Comparison of ENCODE assay signal across 17 cellular contexts in genomic region chr6:8825726-8826125, GRCh38.
DNase-seq lines count a peak whose midpoint lies in the region; ATAC-seq and TF ChIP-seq lines count a peak whose summit lies in the region.
"Had no signal": no experiment of that assay in that cellular context is flagged by ENCODE, and none has a peak within 500 bp of the region (broad histone marks: within the 10 kb centered on the region; RNA-seq: fewer than 3 reads in every experiment).

No MANE protein-coding gene starts in this region.

- H3K23ac ChIP-seq in mesenchymal stem cell (ENCODE audit: low read length in 2 of 2): no peak overlapping the region

- no peaks in the 10 kb centered on the region for H3K36me3 ChIP-seq in mesenchymal stem cell (ENCODE audit: control insufficient read depth in 1 of 2, insufficient read depth in 2 of 2, low read depth in 1 of 2, low read length in 2 of 2)
- H3K36me3 ChIP-seq: BLaER1 had no signal

- peaks cover 8% of the 10 kb centered on the region for H3K9me3 ChIP-seq in mesenchymal stem cell (ENCODE audit: control insufficient read depth, low read length)
- H3K9me3 ChIP-seq: BLaER1 had no signal

- no peak overlapping the region for H2BK5ac ChIP-seq in mesenchymal stem cell (ENCODE audit: low read depth, low read length, poor library complexity, severe bottlenecking)

- no peak overlapping the region for H2AFZ ChIP-seq in mesenchymal stem cell (ENCODE audit: low read depth, low read length)
- H2AFZ ChIP-seq: GM23338 had no signal

- H4K8ac ChIP-seq in mesenchymal stem cell (ENCODE audit: low read length): no peak overlapping the region

- H2BK15ac ChIP-seq in mesenchymal stem cell (ENCODE audit: low read depth, poor library complexity, severe bottlenecking): no peak overlapping the region

- H3K9ac ChIP-seq in mesenchymal stem cell (ENCODE audit: low read length): no peak overlapping the region
- H3K9ac ChIP-seq: BLaER1 had no signal

- no peak overlapping the region for H3K4me3 ChIP-seq in mesenchymal stem cell (ENCODE audit: insufficient read depth in 1 of 2, low read depth in 1 of 2, low read length in 2 of 2)
- H3K4me3 ChIP-seq: BLaER1, GM23338 had no signal

- no peak overlapping the region for H2BK120ac ChIP-seq in mesenchymal stem cell (ENCODE audit: low read depth, low read length)

- H3K4me2 ChIP-seq in mesenchymal stem cell (ENCODE audit: low read length, poor library complexity, severe bottlenecking): no peak overlapping the region
- H3K4me2 ChIP-seq: BLaER1, GM23338 had no signal

- DNase-seq in Daoy (ENCODE audit: low read depth): peak; percentile 36
- DNase-seq in RPMI7951 (ENCODE audit: low read depth): peak; percentile 2
- peak; percentile 31 to 72 for DNase-seq in foreskin keratinocyte
- DNase-seq in COR-L47 (lab: John Stamatoyannopoulos, UW): no peak
- no peak for DNase-seq in mesenchymal stem cell
- DNase-seq in NCI-H510A (lab: John Stamatoyannopoulos, UW): no peak
- DNase-seq: 8988T; CD4-positive, alpha-beta memory T cell; DMS 273 treated with DMSO at 0.1 percent for 48 hours; DMS53; GF-D8; HFFc6; IMR-90 had no signal

- peak; percentile 35 for ATAC-seq in foreskin keratinocyte
- ATAC-seq in HG02588 (IDR thresholded peaks at IDR 0.05; ENCODE audit: unreplicated experiment): no peak
- ATAC-seq: GM23338, HCT116 had no signal

- no peaks in the 10 kb centered on the region for H3K79me1 ChIP-seq in mesenchymal stem cell (replicated peaks; ENCODE audit: low read length, poor library complexity, severe bottlenecking)

- H3K4ac ChIP-seq in mesenchymal stem cell (ENCODE audit: low read depth in 1 of 2, low read length in 2 of 2): no peak overlapping the region

- peaks cover 22% of the 10 kb centered on the region for H3K4me1 ChIP-seq in foreskin keratinocyte
- H3K4me1 ChIP-seq in mesenchymal stem cell (ENCODE audit: control insufficient read depth, insufficient read depth, low read depth, low read length): no peaks in the 10 kb centered on the region
- H3K4me1 ChIP-seq: BLaER1 had no signal

- H2AK5ac ChIP-seq in mesenchymal stem cell (ENCODE audit: low read length, severe bottlenecking): no peak overlapping the region

- no peak overlapping the region for H4K91ac ChIP-seq in mesenchymal stem cell (ENCODE audit: low read length)

- H3K27ac ChIP-seq in foreskin keratinocyte (no peak overlapping the region), mesenchymal stem cell (ENCODE audit: low read length, poor library complexity, severe bottlenecking) (no peak overlapping the region)
- H3K27ac ChIP-seq: BLaER1 had no signal

- no peak overlapping the region for H2BK12ac ChIP-seq in mesenchymal stem cell (ENCODE audit: low read length in 2 of 2)

- H3K14ac ChIP-seq in mesenchymal stem cell (ENCODE audit: low read length in 2 of 2): no peak overlapping the region

- H3K27me3 ChIP-seq in foreskin keratinocyte: no peaks in the 10 kb centered on the region
- no peaks in the 10 kb centered on the region for H3K27me3 ChIP-seq in mesenchymal stem cell (ENCODE audit: control insufficient read depth in 1 of 2, insufficient read depth in 1 of 2, low read length in 2 of 2)
- H3K27me3 ChIP-seq: BLaER1 had no signal

- H3K18ac ChIP-seq in mesenchymal stem cell (ENCODE audit: low read depth in 1 of 2, low read length in 2 of 2): no peak overlapping the region

- TF ChIP-seq CTCF in foreskin keratinocyte (conservative IDR thresholded peaks at IDR 0.05): no peak

Comparison
In these comparisons a context has a peak if more than half of its experiments do, and no peak if none do; other contexts are left out.
1. DNase-seq: peak in Daoy (single experiment), RPMI7951 (single experiment) and foreskin keratinocyte (2 of 2); none in COR-L47 (single experiment), mesenchymal stem cell (single experiment) and NCI-H510A (single experiment).